ENCODE assay signal across 1 cellular context in the genomic region with DNA sequence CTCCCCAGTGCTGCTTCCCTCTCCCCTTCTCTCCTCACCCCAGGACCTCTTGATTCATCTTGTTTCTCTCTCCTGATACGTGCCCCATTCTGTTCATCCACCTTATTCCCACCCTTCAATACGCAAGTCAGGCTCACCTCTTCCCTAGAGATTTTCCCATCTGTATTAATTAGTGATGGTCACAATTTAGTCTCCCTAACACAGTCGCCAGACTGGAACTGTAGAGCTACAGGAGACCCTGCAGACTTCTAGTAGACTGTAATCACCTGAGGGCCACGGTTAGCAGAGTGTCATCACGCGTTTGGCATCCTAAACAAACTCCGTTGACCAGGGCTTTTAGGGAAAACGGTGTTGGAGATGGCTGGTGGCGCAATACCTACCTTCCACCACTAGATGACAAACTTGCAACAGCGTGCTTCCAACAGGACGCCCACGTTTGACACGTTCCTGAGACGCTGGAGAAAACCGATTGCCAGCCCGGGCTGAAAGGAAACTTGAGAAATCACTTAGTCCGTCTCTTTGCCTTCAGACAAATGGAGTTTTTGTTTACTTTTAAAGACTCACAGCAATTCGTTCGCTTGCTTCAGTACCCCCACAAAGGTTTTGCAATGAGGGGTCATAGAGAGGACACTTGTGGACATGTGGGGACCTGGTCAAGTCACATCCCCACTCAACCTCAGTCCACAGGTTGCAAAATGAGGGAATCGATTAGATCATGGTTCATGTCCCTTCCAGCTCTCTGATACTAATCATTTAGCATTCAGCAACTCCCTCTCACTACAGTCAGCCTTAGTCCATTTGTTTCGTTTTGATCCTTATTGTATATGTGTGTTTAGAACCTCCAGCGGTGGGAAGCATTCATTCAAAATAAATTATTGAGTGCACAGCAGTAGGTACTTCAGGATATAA.
TF ChIP-seq lines count a peak whose summit lies in the region.

No MANE protein-coding gene starts in this region.

TF ChIP-seq in liver, 16 proteins besides CTCF, POLR2A, EP300 and RAD21 (continued from another document):
- TF ChIP-seq, protein P1, sequence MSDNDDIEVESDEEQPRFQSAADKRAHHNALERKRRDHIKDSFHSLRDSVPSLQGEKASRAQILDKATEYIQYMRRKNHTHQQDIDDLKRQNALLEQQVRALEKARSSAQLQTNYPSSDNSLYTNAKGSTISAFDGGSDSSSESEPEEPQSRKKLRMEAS (IDR thresholded peaks at IDR 0.05): peak; percentile 92
- TF ChIP-seq FOXA1 (IDR thresholded peaks at IDR 0.05): peak; percentile 73
- TF ChIP-seq HNF4A (conservative IDR thresholded peaks at IDR 0.05): peak; percentile 92 to 94
- peak in 1 of 2 donors; percentile 57 for TF ChIP-seq GABPA (IDR thresholded peaks at IDR 0.05 in 1 of 2, conservative IDR thresholded peaks at IDR 0.05 in 1 of 2)
